In the genomic region with DNA sequence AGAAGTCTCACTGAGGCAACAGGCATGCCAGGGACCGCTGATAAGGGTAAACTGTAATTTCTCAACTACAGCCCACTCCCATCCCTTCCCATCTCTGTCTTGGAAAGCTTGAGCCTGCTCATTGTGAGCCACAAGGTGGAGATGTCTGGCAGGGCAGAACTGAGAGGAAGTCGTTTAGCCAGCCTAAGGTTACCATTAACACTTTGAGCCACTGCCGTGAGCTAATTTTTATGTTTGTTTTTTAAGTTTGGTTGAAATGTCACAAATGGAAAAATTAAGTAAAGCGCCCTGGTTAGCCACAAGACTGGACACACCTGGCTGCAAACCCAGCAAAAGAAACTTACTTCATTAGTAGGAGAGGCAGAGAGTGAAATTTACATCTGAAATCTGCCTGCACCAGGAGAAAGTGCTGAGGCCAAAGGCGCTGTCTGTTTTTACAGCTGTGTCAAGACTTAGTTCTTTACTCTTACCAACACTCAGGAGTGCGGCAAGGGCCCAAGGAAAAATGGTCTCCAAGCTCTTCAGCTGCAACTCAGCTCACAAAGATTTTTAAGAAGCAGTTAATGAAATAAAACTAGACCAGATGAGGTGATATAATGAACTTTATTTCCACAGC, we compare ENCODE assay signal across 14 cellular contexts. TPM values are rescaled to one million over a fixed set of nuclear protein-coding genes. Genes with fewer than 3 reads are reported as not detected.
DNase-seq lines count a peak whose midpoint lies in the region; ATAC-seq and TF ChIP-seq lines count a peak whose summit lies in the region.
"Had no signal": no experiment of that assay in that cellular context is flagged by ENCODE, and none has a peak within 500 bp of the region (broad histone marks: within the 10 kb centered on the region; RNA-seq: fewer than 3 reads in every experiment).

No MANE protein-coding gene starts in this region.

- no CpG with 5 or more reads among the region's 6 CpGs for WGBS in mesendoderm (ENCODE audit: extremely low coverage, insufficient coverage, low lambda C conversion rate)

- in situ Hi-C loops in brain microvascular endothelial cell (cut with HindIII; ENCODE audit: low pct_ligation_motif_present, low sequenced_read_pairs): no loop called here

- H4K5ac ChIP-seq in mesendoderm (ENCODE audit: low read length): no peak overlapping the region

- H3K4ac ChIP-seq in mesendoderm (ENCODE audit: low read depth, low read length): no peak overlapping the region

- ATAC-seq in GM19328 (IDR thresholded peaks at IDR 0.05; ENCODE audit: unreplicated experiment) (no peak), GM21360 (IDR thresholded peaks at IDR 0.05; ENCODE audit: unreplicated experiment) (no peak)

- no peak overlapping the region for H3K4me3 ChIP-seq in brain microvascular endothelial cell (ENCODE audit: low read depth, low read length)
- no peak overlapping the region for H3K4me3 ChIP-seq in mesendoderm (ENCODE audit: low read length)
- H3K4me3 ChIP-seq: adrenal gland had no signal

- H3K27ac ChIP-seq in brain microvascular endothelial cell (no peak overlapping the region), mesendoderm (ENCODE audit: low read depth, low read length) (no peak overlapping the region)
- H3K27ac ChIP-seq: adrenal gland had no signal

- no peak overlapping the region for H3K9ac ChIP-seq in mesendoderm (ENCODE audit: low read length)

- H2AK5ac ChIP-seq in mesendoderm (ENCODE audit: low read length): no peak overlapping the region

- H4K8ac ChIP-seq in mesendoderm (ENCODE audit: low read depth, low read length): no peak overlapping the region

- H3K79me1 ChIP-seq in mesendoderm (ENCODE audit: low read length): no peaks in the 10 kb centered on the region

- H3K36me3 ChIP-seq in brain microvascular endothelial cell (replicated peaks) (peaks cover 15% of the 10 kb centered on the region), mesendoderm (ENCODE audit: control insufficient read depth, insufficient read depth, low read length) (no peaks in the 10 kb centered on the region)

- peak; percentile 69 for TF ChIP-seq CTCF in brain microvascular endothelial cell (IDR thresholded peaks at IDR 0.05; ENCODE audit: low read depth, low read length, missing control alignments)

- no peak overlapping the region for H2BK5ac ChIP-seq in mesendoderm (ENCODE audit: low read length)

- no peaks in the 10 kb centered on the region for H3K4me1 ChIP-seq in mesendoderm (ENCODE audit: control insufficient read depth, low read depth, low read length)

- no peak overlapping the region for H3K4me2 ChIP-seq in mesendoderm (ENCODE audit: low read length)

- H2BK15ac ChIP-seq in mesendoderm (replicated peaks; ENCODE audit: low read depth): no peak overlapping the region

- H3K18ac ChIP-seq in mesendoderm (ENCODE audit: low read length): no peak overlapping the region

- H3K56ac ChIP-seq in mesendoderm (ENCODE audit: low read length): no peak overlapping the region

- no peaks in the 10 kb centered on the region for H3K79me2 ChIP-seq in mesendoderm (ENCODE audit: control insufficient read depth, insufficient read depth, low read length)

- DNase-seq in ELF-1 (ENCODE audit: low read depth, low spot score) (peak; percentile 24), Kasumi-1 (lab: John Stamatoyannopoulos, UW) (peak; percentile 5 to 37), brain microvascular endothelial cell (no peak), mesendoderm (peak; percentile 78), NCI-H1694 (lab: John Stamatoyannopoulos, UW) (no peak), NCI-H524 treated with DMSO at 0.1 percent for 48 hours (lab: John Stamatoyannopoulos, UW) (no peak)
- DNase-seq: activated CD4-positive, alpha-beta T cell treated with anti-CD3 and anti-CD28 coated beads, Interleukin-2, amount 50 U/mL, for 48 hours; adrenal gland; GF-D8; MV-4-11; SHP77 had no signal

- H3K23ac ChIP-seq in mesendoderm (ENCODE audit: low read length): no peak overlapping the region

- H2BK120ac ChIP-seq in mesendoderm (ENCODE audit: low read depth, low read length): no peak overlapping the region

- H3K27me3 ChIP-seq in brain microvascular endothelial cell (replicated peaks) (no peaks in the 10 kb centered on the region), mesendoderm (ENCODE audit: insufficient read depth, low read length, poor library complexity) (no peaks in the 10 kb centered on the region)
- H3K27me3 ChIP-seq: adrenal gland had no signal

RNA-seq across cellular contexts. Expression of a gene that starts 50.0 kb away (rescaled TPM):
- polyA plus RNA-seq in mesendoderm (2013, experiment 1 of 2): 0.03 TPM
- 0.01 TPM for polyA plus RNA-seq in mesendoderm (2013, experiment 2 of 2)
- polyA plus RNA-seq: neural cell had no signal

RNA-seq across cellular contexts. Expression of a gene that starts 57.7 kb away (rescaled TPM):
- 164 TPM for polyA plus RNA-seq in mesendoderm (2013, experiment 1 of 2)
- polyA plus RNA-seq in mesendoderm (2013, experiment 2 of 2): 168 TPM

Comparison
In these comparisons a context has a peak if more than half of its experiments do, and no peak if none do; other contexts are left out.
1. DNase-seq: peak in ELF-1 (single experiment), Kasumi-1 (2 of 2) and mesendoderm (single experiment); none in brain microvascular endothelial cell (single experiment), NCI-H1694 (single experiment) and NCI-H524 treated with DMSO at 0.1 percent for 48 hours (single experiment).